Comparison of ENCODE assay signal across 1 cellular context in genomic region chr12:117171499-117172162, GRCh38.
TF ChIP-seq lines count a peak whose summit lies in the region.

No MANE protein-coding gene starts in this region.

TF ChIP-seq in A549, 52 proteins besides CTCF, POLR2A, EP300 and RAD21:
- TF ChIP-seq POLR2AphosphoS2 (conservative IDR thresholded peaks at IDR 0.05; ENCODE audit: low read length) (no peak), JUNB (IDR thresholded peaks at IDR 0.05) (no peak), RFX5 (IDR thresholded peaks at IDR 0.05) (no peak), CEBPB (IDR thresholded peaks at IDR 0.05) (no peak), FOXS1 (CRISPR knock-in tag; IDR thresholded peaks at IDR 0.05) (no peak), HMGXB4 (CRISPR knock-in tag; IDR thresholded peaks at IDR 0.05; ENCODE audit: borderline replicate concordance) (no peak), TFCP2L1 (CRISPR knock-in tag; IDR thresholded peaks at IDR 0.05) (no peak), USF2 (IDR thresholded peaks at IDR 0.05) (no peak), BCL3 (IDR thresholded peaks at IDR 0.05) (no peak), KDM1A (IDR thresholded peaks at IDR 0.05; ENCODE audit: low read depth) (no peak), HOXA7 (CRISPR knock-in tag; IDR thresholded peaks at IDR 0.05) (no peak), BHLHE40 (IDR thresholded peaks at IDR 0.05; ENCODE audit: low read depth, low read length) (no peak), TP53 (CRISPR knock-in tag; IDR thresholded peaks at IDR 0.05) (no peak), ZFP36 (IDR thresholded peaks at IDR 0.05; ENCODE audit: borderline replicate concordance, partially characterized antibody) (no peak)
